In the genomic region with DNA sequence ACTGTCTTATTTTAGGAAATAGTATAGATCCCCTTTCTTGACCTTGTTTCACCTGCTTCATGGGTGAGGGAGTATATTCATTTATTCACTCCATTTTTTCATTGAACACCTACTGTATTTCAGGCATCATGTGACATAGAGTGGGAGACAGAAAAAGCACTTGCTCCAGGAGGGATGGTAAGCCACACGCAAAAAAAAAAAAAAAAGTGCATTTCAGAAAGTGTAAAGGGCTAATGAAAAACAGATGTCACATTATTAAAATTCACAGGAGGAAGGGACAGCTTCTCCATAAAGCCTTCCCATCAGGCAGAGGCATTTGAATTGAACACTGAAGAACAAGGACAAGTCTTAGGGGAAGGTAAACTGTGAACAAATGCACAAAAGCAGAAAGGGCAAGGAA, we compare ENCODE assay signal across 22 cellular contexts. TPM values are rescaled to one million over a fixed set of nuclear protein-coding genes. Genes with fewer than 3 reads are reported as not detected.
"Had no signal": no experiment of that assay in that cellular context is flagged by ENCODE, and none has a peak within 500 bp of the region (broad histone marks: within the 10 kb centered on the region; RNA-seq: fewer than 3 reads in every experiment).

No MANE protein-coding gene starts in this region.

- H3K36me3 ChIP-seq: gastrocnemius medialis, lower lobe of right lung, ovary, right lobe of liver, suprapubic skin, transverse colon, vagina had no signal

- H3K4me1 ChIP-seq: lower lobe of right lung, right lobe of liver, suprapubic skin, transverse colon, vagina had no signal

- H3K4me3 ChIP-seq: dorsolateral prefrontal cortex, gastrocnemius medialis, lower lobe of right lung, ovary, right lobe of liver, suprapubic skin, transverse colon, vagina had no signal

- DNase-seq: dorsolateral prefrontal cortex; effector CD4-positive, alpha-beta T cell; gastrocnemius medialis; head of caudate nucleus; left ventricle myocardium superior; lower lobe of right lung; natural killer cell; occipital lobe; ovary; posterior cingulate gyrus; right lobe of liver; small intestine; stimulated activated CD4-positive, alpha-beta T cell treated with anti-CD3 and anti-CD28 coated beads, Interleukin-12 subunit alpha, Interleukin-12 subunit beta, amount 100 ng/mL, for 4 hours; stimulated activated CD4-positive, alpha-beta T cell treated with anti-CD3 and anti-CD28 coated beads, Interleukin-1b, Interleukin-23, amount 100 ng/mL, for 48 hours; stimulated activated CD4-positive, alpha-beta T cell treated with anti-CD3 and anti-CD28 coated beads, Interleukin-4, amount 100 ng/mL, for 1 hour; stimulated activated CD8-positive, alpha-beta memory T cell treated with anti-CD3 and anti-CD28 coated beads, Interleukin-4, amount 100 ng/mL, for 48 hours; stimulated activated naive CD4-positive, alpha-beta T cell; stimulated activated naive CD8-positive, alpha-beta T cell treated with anti-CD3 and anti-CD28 coated beads, Interleukin-15, amount 100 ng/mL, for 72 hours; transverse colon had no signal

- H3K27me3 ChIP-seq: gastrocnemius medialis, ovary, right lobe of liver, vagina had no signal

- FAIRE-seq: keratinocyte, small intestine had no signal

- H3K9me3 ChIP-seq: gastrocnemius medialis, lower lobe of right lung, ovary, right lobe of liver, suprapubic skin, transverse colon, vagina had no signal

- H3K27ac ChIP-seq: dorsolateral prefrontal cortex, lower lobe of right lung, ovary, right lobe of liver, suprapubic skin, transverse colon, vagina had no signal

RNA-seq across cellular contexts. Expression of a gene that starts 7.5 kb away (rescaled TPM):
- polyA plus RNA-seq: keratinocyte had no signal
